1 cellular context compared by ENCODE assay signal in the genomic region with DNA sequence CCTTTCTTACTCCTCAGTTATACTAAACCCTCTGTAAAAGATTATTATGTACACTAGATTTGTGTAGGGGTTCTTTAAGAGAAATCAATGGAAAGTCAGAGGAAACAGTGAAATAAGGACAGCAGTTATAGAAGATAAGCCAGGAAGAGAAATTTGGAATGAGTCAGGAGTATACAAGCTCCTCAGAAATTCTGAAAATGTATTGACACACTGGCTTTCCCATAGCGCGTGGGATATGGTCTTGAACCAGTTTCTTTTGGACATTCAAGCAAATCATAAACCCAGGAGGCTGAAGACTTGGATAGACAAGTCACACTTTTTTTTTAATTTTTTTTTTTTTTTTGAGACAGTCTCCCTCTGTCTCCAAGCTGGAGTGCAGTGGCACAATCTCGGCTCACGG.
TF ChIP-seq lines count a peak whose summit lies in the region.

No MANE protein-coding gene starts in this region.

TF ChIP-seq in IMR-90, 13 proteins besides CTCF, POLR2A, EP300 and RAD21 (continued from another document):
- TF ChIP-seq ELK1 (IDR thresholded peaks at IDR 0.05; ENCODE audit: borderline replicate concordance, low read depth, low read length), result no peak
- TF ChIP-seq RFX5 (IDR thresholded peaks at IDR 0.05; ENCODE audit: low read depth, low read length), result no peak
- TF ChIP-seq FOS (IDR thresholded peaks at IDR 0.05; ENCODE audit: low read depth, low read length), result no peak
- TF ChIP-seq RCOR1 (IDR thresholded peaks at IDR 0.05; ENCODE audit: insufficient replicate concordance, low read length), result no peak
- no peak for TF ChIP-seq MAZ (IDR thresholded peaks at IDR 0.05; ENCODE audit: borderline replicate concordance, low read depth, low read length)
- TF ChIP-seq NFE2L2 (IDR thresholded peaks at IDR 0.05; ENCODE audit: low read depth, low read length), result no peak
- no peak for TF ChIP-seq SMC3 (IDR thresholded peaks at IDR 0.05; ENCODE audit: low read depth, low read length)
- TF ChIP-seq CHD1 (IDR thresholded peaks at IDR 0.05; ENCODE audit: low read depth, low read length), result no peak
